8 cellular contexts compared by ENCODE assay signal in genomic region chr17:60134396-60135159, GRCh38. TPM values are rescaled to one million over a fixed set of nuclear protein-coding genes. Genes with fewer than 3 reads are reported as not detected.
A peak's percentile ranks its signal among the peaks of the same experiment; 100 is the strongest.
DNase-seq lines count a peak whose midpoint lies in the region; ATAC-seq, FAIRE-seq and TF ChIP-seq lines count a peak whose summit lies in the region.

No MANE protein-coding gene starts in this region.

- dilution Hi-C loops in keratinocyte (cut with MboI; ENCODE audit: extremely low pct_ligation_motif_present, low sequenced_read_pairs) = no loop called here

- peak overlapping the region; percentile 78 for H3K4me3 ChIP-seq in brain microvascular endothelial cell (ENCODE audit: low read depth, low read length)
- H3K4me3 ChIP-seq in keratinocyte (ENCODE audit: control insufficient read depth in 2 of 3, extremely low read depth in 1 of 3, insufficient read depth in 2 of 3, low read depth in 1 of 3, low read length in 3 of 3) = peak overlapping the region; percentile 69 to 87 (median 85)

- peak overlapping the region; percentile 95 for H3K4me3 Mint-ChIP-seq in activated CD8-positive, alpha-beta memory T cell treated with anti-CD3 and anti-CD28 coated beads, Interleukin-2, amount 10 ng/mL, durations not matched to agents 7 days and 5 days

- no peaks in the 10 kb centered on the region for H4K20me1 ChIP-seq in keratinocyte (ENCODE audit: control insufficient read depth, extremely low read depth, insufficient read depth, low read length)

- H3K4me1 Mint-ChIP-seq in activated CD8-positive, alpha-beta memory T cell treated with anti-CD3 and anti-CD28 coated beads, Interleukin-2, amount 10 ng/mL, durations not matched to agents 7 days and 5 days = peaks cover 21% of the 10 kb centered on the region

- no peaks in the 10 kb centered on the region for H3K9me3 Mint-ChIP-seq in activated CD8-positive, alpha-beta memory T cell treated with anti-CD3 and anti-CD28 coated beads, Interleukin-2, amount 10 ng/mL, durations not matched to agents 7 days and 5 days (ENCODE audit: low read depth)

- H3K4me2 ChIP-seq in keratinocyte (ENCODE audit: control insufficient read depth, extremely low read depth, insufficient read depth, low read depth, low read length) = peak overlapping the region; percentile 98

- ATAC-seq in activated CD8-positive, alpha-beta memory T cell treated with anti-CD3 and anti-CD28 coated beads, Interleukin-2, amount 10 ng/mL, durations not matched to agents 7 days and 5 days = peak; percentile 16
- ATAC-seq in GM19467 (IDR thresholded peaks at IDR 0.05; ENCODE audit: unreplicated experiment) = no peak
- ATAC-seq in HG03571 (IDR thresholded peaks at IDR 0.05; ENCODE audit: unreplicated experiment) = no peak

- H3K36me3 ChIP-seq in brain microvascular endothelial cell (replicated peaks) (no peaks in the 10 kb centered on the region), keratinocyte (ENCODE audit: control insufficient read depth in 2 of 2, extremely low read depth in 1 of 2, insufficient read depth in 2 of 2, low read length in 2 of 2) (no peaks in the 10 kb centered on the region)

- peak overlapping the region; percentile 67 for H3K27ac Mint-ChIP-seq in activated CD8-positive, alpha-beta memory T cell treated with anti-CD3 and anti-CD28 coated beads, Interleukin-2, amount 10 ng/mL, durations not matched to agents 7 days and 5 days

- H3K27me3 Mint-ChIP-seq in activated CD8-positive, alpha-beta memory T cell treated with anti-CD3 and anti-CD28 coated beads, Interleukin-2, amount 10 ng/mL, durations not matched to agents 7 days and 5 days = peaks cover 28% of the 10 kb centered on the region

- no peaks in the 10 kb centered on the region for H3K9me1 ChIP-seq in keratinocyte (ENCODE audit: control insufficient read depth, extremely low read depth, insufficient read depth, low read length)

- no peaks in the 10 kb centered on the region for H3K9me3 ChIP-seq in keratinocyte (ENCODE audit: control insufficient read depth, low read depth, low read length)

- H3K27me3 ChIP-seq in brain microvascular endothelial cell (replicated peaks) = peaks cover 13% of the 10 kb centered on the region
- H3K27me3 ChIP-seq in keratinocyte (ENCODE audit: control insufficient read depth, extremely low read depth, insufficient read depth, low read length) = peaks cover 15% of the 10 kb centered on the region

- H3K9ac ChIP-seq in keratinocyte (ENCODE audit: control insufficient read depth, extremely low read depth, insufficient read depth, low read length) = peak overlapping the region; percentile 63

- DNase-seq in activated CD8-positive, alpha-beta memory T cell treated with anti-CD3 and anti-CD28 coated beads, Interleukin-2, amount 10 ng/mL, durations not matched to agents 7 days and 5 days = peak; percentile 51
- DNase-seq in activated CD8-positive, alpha-beta memory T cell treated with anti-CD3 and anti-CD28 coated beads for 24 hours = no peak
- DNase-seq in NCI-H82 (lab: John Stamatoyannopoulos, UW) (peak; percentile 81), brain microvascular endothelial cell (peak; percentile 62), keratinocyte (ENCODE audit: low read depth, low spot score) (no peak)
- peak in 4 of 6 experiments; percentile 4 to 35 (median 30) for DNase-seq in stimulated activated naive CD4-positive, alpha-beta T cell (lab: John Stamatoyannopoulos, UW)

- peaks cover 4% of the 10 kb centered on the region for H3K4me1 ChIP-seq in keratinocyte (ENCODE audit: control insufficient read depth, extremely low read depth, insufficient read depth, low read length)

- TF ChIP-seq CTCF in brain microvascular endothelial cell (IDR thresholded peaks at IDR 0.05; ENCODE audit: low read depth, low read length, missing control alignments) = no peak
- no peak for TF ChIP-seq CTCF in keratinocyte (optimal IDR thresholded peaks at IDR 0.05 in 1 of 3, IDR thresholded peaks at IDR 0.05 in 1 of 3, conservative IDR thresholded peaks at IDR 0.05 in 1 of 3; ENCODE audit: extremely low read depth in 1 of 3, insufficient read depth in 2 of 3, low read length in 3 of 3)

- in situ Hi-C loops in brain microvascular endothelial cell (cut with HindIII; ENCODE audit: low pct_ligation_motif_present, low sequenced_read_pairs) = no loop called here

- H3K27ac ChIP-seq in brain microvascular endothelial cell (peak overlapping the region; percentile 61), keratinocyte (ENCODE audit: control insufficient read depth, insufficient read depth, low read length) (peak overlapping the region; percentile 33)

- H3K79me2 ChIP-seq in keratinocyte (ENCODE audit: control insufficient read depth, insufficient read depth, low read length) = no peaks in the 10 kb centered on the region

- H2AFZ ChIP-seq in keratinocyte (ENCODE audit: control insufficient read depth, low read length) = peak overlapping the region; percentile 72

- peaks cover 7% of the 10 kb centered on the region for H3K36me3 Mint-ChIP-seq in activated CD8-positive, alpha-beta memory T cell treated with anti-CD3 and anti-CD28 coated beads, Interleukin-2, amount 10 ng/mL, durations not matched to agents 7 days and 5 days

- no peak for FAIRE-seq in keratinocyte (lab: Jason Lieb, UNC)

- CTCF ChIA-PET in activated CD8-positive, alpha-beta memory T cell treated with anti-CD3 and anti-CD28 coated beads, Interleukin-2, amount 10 ng/mL, durations not matched to agents 7 days and 5 days (lab: Charles Lee) = no interaction called here

RNA-seq across cellular contexts. Expression of gene CA4, which starts 15.2 kb away (rescaled TPM):
- total RNA-seq in activated CD8-positive, alpha-beta memory T cell treated with anti-CD3 and anti-CD28 coated beads, Interleukin-2, amount 10 ng/mL, durations not matched to agents 7 days and 5 days = not detected
- not detected in 3 replicates for polyA plus RNA-seq in keratinocyte
- polyA plus RNA-seq in keratinocyte (2011; ENCODE audit: low read depth) = not detected
- polyA plus RNA-seq in keratinocyte (2011; cell fraction: cytosol; rRNA removed) = not detected in 2 replicates
- not detected in 2 replicates for polyA plus RNA-seq in keratinocyte (2011; cell fraction: nucleus; rRNA removed)
- polyA plus RNA-seq in keratinocyte (2012; ENCODE audit: low replicate concordance) = not detected in 2 replicates
- polyA minus RNA-seq in keratinocyte = not detected in 3 replicates
- not detected for polyA minus RNA-seq in keratinocyte (2011; cell fraction: cytosol; rRNA and poly(A)+ RNA removed)
- not detected in 2 replicates for polyA minus RNA-seq in keratinocyte (2011; cell fraction: nucleus; rRNA and poly(A)+ RNA removed)

RNA-seq across cellular contexts. Expression of gene HEATR6, which starts 55.9 kb away (rescaled TPM):
- 10 to 100 TPM; 23.1 to 23.6 TPM for total RNA-seq in activated CD8-positive, alpha-beta memory T cell treated with anti-CD3 and anti-CD28 coated beads, Interleukin-2, amount 10 ng/mL, durations not matched to agents 7 days and 5 days
- 11.7 to 16.1 TPM (median 11.8 TPM) in 3 replicates for polyA plus RNA-seq in keratinocyte
- 5.8 TPM for polyA plus RNA-seq in keratinocyte (2011; ENCODE audit: low read depth)
- 8.0 and 9.8 TPM in 2 replicates for polyA plus RNA-seq in keratinocyte (2011; cell fraction: cytosol; rRNA removed)
- polyA plus RNA-seq in keratinocyte (2011; cell fraction: nucleus; rRNA removed) = 38.5 and 39.9 TPM in 2 replicates
- polyA plus RNA-seq in keratinocyte (2012; ENCODE audit: low replicate concordance) = 9.2 and 9.4 TPM in 2 replicates
- 16.3 to 24.0 TPM (median 23.7 TPM) in 3 replicates for polyA minus RNA-seq in keratinocyte
- 26.9 TPM for polyA minus RNA-seq in keratinocyte (2011; cell fraction: cytosol; rRNA and poly(A)+ RNA removed)
- 24.2 and 27.5 TPM in 2 replicates for polyA minus RNA-seq in keratinocyte (2011; cell fraction: nucleus; rRNA and poly(A)+ RNA removed)

Comparison
In these comparisons a context has a peak if more than half of its experiments do, and no peak if none do; other contexts are left out.
1. DNase-seq: peak in activated CD8-positive, alpha-beta memory T cell treated with anti-CD3 and anti-CD28 coated beads, Interleukin-2, amount 10 ng/mL, durations not matched to agents 7 days and 5 days (single experiment), NCI-H82 (single experiment), brain microvascular endothelial cell (single experiment) and stimulated activated naive CD4-positive, alpha-beta T cell (4 of 6); none in activated CD8-positive, alpha-beta memory T cell treated with anti-CD3 and anti-CD28 coated beads for 24 hours (single experiment) and keratinocyte (single experiment).